Comparison of ENCODE assay signal across 27 cellular contexts in genomic region chr1:22350987-22351756, GRCh38.
DNase-seq lines count a peak whose midpoint lies in the region; TF ChIP-seq lines count a peak whose summit lies in the region.
"Had no signal": no experiment of that assay in that cellular context is flagged by ENCODE, and none has a peak within 500 bp of the region (broad histone marks: within the 10 kb centered on the region; RNA-seq: fewer than 3 reads in every experiment).

No MANE protein-coding gene starts in this region.

- no peaks in the 10 kb centered on the region for H4K20me1 ChIP-seq in H9 (ENCODE audit: control insufficient read depth, insufficient read depth, insufficient read length)
- H4K20me1 ChIP-seq in neural progenitor cell (ENCODE audit: low read depth), result no peaks in the 10 kb centered on the region

- no peak overlapping the region for H2BK120ac ChIP-seq in H9 (ENCODE audit: low read depth, low read length, poor library complexity, severe bottlenecking)

- no peak overlapping the region for H4K5ac ChIP-seq in H9 (ENCODE audit: insufficient read length, low read depth, low read length)

- H2BK5ac ChIP-seq in H9 (ENCODE audit: insufficient read length, low read length), result no peak overlapping the region

- H4K8ac ChIP-seq in H9 (replicated peaks; ENCODE audit: insufficient read length, low read depth, low read length), result no peak overlapping the region

- no peaks in the 10 kb centered on the region for H3K36me3 ChIP-seq in neural progenitor cell
- H3K36me3 ChIP-seq: heart left ventricle, left ventricle myocardium inferior, SJSA1 had no signal

- peaks cover 24% of the 10 kb centered on the region for H3F3A ChIP-seq in neural progenitor cell (ENCODE audit: low read depth)

- H3K4me1 ChIP-seq in H9 (ENCODE audit: insufficient read depth, low read length) (peaks cover 3% of the 10 kb centered on the region; the same call in 1 of the 2 replicates), neural progenitor cell (peaks cover 12% of the 10 kb centered on the region)
- H3K4me1 ChIP-seq: heart left ventricle, left ventricle myocardium inferior had no signal

- H3K4ac ChIP-seq in H9 (ENCODE audit: low read depth, low read length), result no peak overlapping the region

- no peaks in the 10 kb centered on the region for H3K9me3 ChIP-seq in H9 (ENCODE audit: control insufficient read depth, low read depth, low read length)
- H3K9me3 ChIP-seq in neural progenitor cell (ENCODE audit: low read depth), result no peaks in the 10 kb centered on the region
- H3K9me3 ChIP-seq: heart left ventricle, left ventricle myocardium inferior, mucosa of descending colon, SJSA1 had no signal

- no peak overlapping the region for H3T11ph ChIP-seq in H9 (ENCODE audit: low read length)

- DNase-seq in H9 (no peak), NCI-H82 (lab: John Stamatoyannopoulos, UW) (peak; percentile 80), glutamatergic neuron (no peak), neural progenitor cell (ENCODE audit: low spot score) (peak; percentile 28), GOT3 (lab: John Stamatoyannopoulos, UW) (no peak), inferior parietal cortex (ENCODE audit: extremely low spot score) (no peak)
- DNase-seq in stimulated activated CD4-positive, alpha-beta T cell treated with anti-CD3 and anti-CD28 coated beads, Interleukin-15, amount 100 ng/mL, for 24 hours, result no peak
- DNase-seq in activated CD4-positive, alpha-beta T cell treated with anti-CD3 and anti-CD28 coated beads, Interleukin-2, amount 50 U/mL, for 1 hour, result no peak
- DNase-seq: activated CD4-positive, alpha-beta T cell treated with anti-CD3 and anti-CD28 coated beads for 1 hour; activated CD8-positive, alpha-beta T cell treated with anti-CD3 and anti-CD28 coated beads, Interleukin-2, amount 10 ng/mL, durations not matched to agents 7 days and 5 days; activated effector memory CD4-positive, alpha-beta T cell treated with Interleukin-2 at 50 U/mL for 16 hours; activated naive CD8-positive, alpha-beta T cell treated with anti-CD3 and anti-CD28 coated beads, Interleukin-2, amount 10 ng/mL, durations not matched to agents 7 days and 5 days; activated T-cell treated with anti-CD3 and anti-CD28 coated beads for 4 hours; cerebellar nuclear complex; heart left ventricle; HFFc6; left ventricle myocardium inferior; mucosa of descending colon; NCI-H1436 treated with DMSO at 0.1 percent for 48 hours; NCI-H2107; NCI-H510A treated with DMSO at 0.1 percent for 48 hours; stimulated activated CD4-positive, alpha-beta T cell treated with anti-CD3 and anti-CD28 coated beads, Interleukin-1b, Interleukin-23, amount 100 ng/mL, for 48 hours; T-helper 1 cell had no signal

- H2BK12ac ChIP-seq in H9 (ENCODE audit: insufficient read length, low read depth, low read length), result no peak overlapping the region

- no peak overlapping the region for H3K23ac ChIP-seq in H9 (ENCODE audit: insufficient read length, low read depth, low read length)

- H3K27me3 Mint-ChIP-seq in H9 (ENCODE audit: low read depth), result peaks cover 11% of the 10 kb centered on the region
- H3K27me3 Mint-ChIP-seq in glutamatergic neuron (ENCODE audit: unreplicated experiment), result peaks cover 2% of the 10 kb centered on the region
- peaks cover 12% of the 10 kb centered on the region for H3K27me3 Mint-ChIP-seq in neural progenitor cell (ENCODE audit: insufficient read depth, low read depth)

- no peak overlapping the region for H2BK15ac ChIP-seq in H9 (ENCODE audit: low read depth, low read length)

- no peak overlapping the region for H3K14ac ChIP-seq in H9 (ENCODE audit: insufficient read depth, low read length)

- no peak for TF ChIP-seq CTCF in H9 (conservative IDR thresholded peaks at IDR 0.05)
- no peak for TF ChIP-seq CTCF in glutamatergic neuron (IDR thresholded peaks at IDR 0.05; ENCODE audit: partially characterized antibody, unreplicated experiment)
- TF ChIP-seq CTCF in neural progenitor cell (IDR thresholded peaks at IDR 0.05), result no peak

- peaks cover 3% of the 10 kb centered on the region for H3K23me2 ChIP-seq in H9 (ENCODE audit: insufficient read length, low read depth, low read length, poor library complexity, severe bottlenecking)

- H3K9me3 Mint-ChIP-seq in H9 (peaks cover 2 to 3% of the 10 kb centered on the region in 2 experiments; a peak in 2 of 5 replicates), glutamatergic neuron (ENCODE audit: unreplicated experiment) (peaks cover 2% of the 10 kb centered on the region), neural progenitor cell (no peaks in the 10 kb centered on the region)
- H3K9me3 Mint-ChIP-seq: activated naive CD8-positive, alpha-beta T cell treated with anti-CD3 and anti-CD28 coated beads, Interleukin-2, amount 10 ng/mL, durations not matched to agents 7 days and 5 days; HFFc6 had no signal

- no peaks in the 10 kb centered on the region for H3K79me2 ChIP-seq in H9 (ENCODE audit: insufficient read depth, low read length)
- H3K79me2 ChIP-seq in neural progenitor cell (ENCODE audit: low read depth), result no peaks in the 10 kb centered on the region

- peak overlapping the region in 1 of 3 experiments; percentile 74; a peak in 2 of 7 replicates for H3K27ac Mint-ChIP-seq in H9
- peak overlapping the region; percentile 68 for H3K27ac Mint-ChIP-seq in glutamatergic neuron (ENCODE audit: unreplicated experiment)
- peak overlapping the region; percentile 69 for H3K27ac Mint-ChIP-seq in neural progenitor cell
- H3K27ac Mint-ChIP-seq: activated CD8-positive, alpha-beta T cell treated with anti-CD3 and anti-CD28 coated beads, Interleukin-2, amount 10 ng/mL, durations not matched to agents 7 days and 5 days; activated naive CD8-positive, alpha-beta T cell treated with anti-CD3 and anti-CD28 coated beads, Interleukin-2, amount 10 ng/mL, durations not matched to agents 7 days and 5 days; HFFc6 had no signal

- H3K36me3 Mint-ChIP-seq in H9 (ENCODE audit: insufficient read depth in 1 of 3, low read depth in 3 of 3), result peaks cover 0 to 3% (median 0%) of the 10 kb centered on the region in 3 experiments; a peak in 2 of 7 replicates
- H3K36me3 Mint-ChIP-seq in glutamatergic neuron (ENCODE audit: unreplicated experiment), result no peaks in the 10 kb centered on the region
- no peaks in the 10 kb centered on the region for H3K36me3 Mint-ChIP-seq in neural progenitor cell
- H3K36me3 Mint-ChIP-seq: activated naive CD8-positive, alpha-beta T cell treated with anti-CD3 and anti-CD28 coated beads, Interleukin-2, amount 10 ng/mL, durations not matched to agents 7 days and 5 days had no signal

- no peak overlapping the region for H3K27ac ChIP-seq in H9 (ENCODE audit: insufficient read length, low read depth, low read length)
- H3K27ac ChIP-seq in neural progenitor cell, result no peak overlapping the region
- H3K27ac ChIP-seq: heart left ventricle, KMS-11, left ventricle myocardium inferior, SJSA1, skin epidermis had no signal

- H3K79me1 ChIP-seq in H9 (ENCODE audit: insufficient read depth, low read depth, low read length, poor library complexity, severe bottlenecking), result no peaks in the 10 kb centered on the region

- no peak overlapping the region for H3K4me3 ChIP-seq in neural progenitor cell
- H3K4me3 ChIP-seq: GM12878, heart left ventricle, left ventricle myocardium inferior, mucosa of descending colon, SJSA1, skin epidermis had no signal

- no peak overlapping the region for H2AK5ac ChIP-seq in H9 (ENCODE audit: insufficient read length, low read length)

- H2AFZ ChIP-seq in H9 (ENCODE audit: low read length) (no peak overlapping the region), neural progenitor cell (replicated peaks) (no peak overlapping the region)

- H3K4me1 Mint-ChIP-seq in H9, result peaks cover 21 to 31% of the 10 kb centered on the region in 2 experiments
- H3K4me1 Mint-ChIP-seq in glutamatergic neuron (ENCODE audit: low read depth, unreplicated experiment), result peaks cover 19% of the 10 kb centered on the region
- peaks cover 42% of the 10 kb centered on the region for H3K4me1 Mint-ChIP-seq in neural progenitor cell

- peak overlapping the region in 1 of 2 experiments; percentile 48; a peak in 2 of 5 replicates for H3K4me3 Mint-ChIP-seq in H9
- H3K4me3 Mint-ChIP-seq in glutamatergic neuron (ENCODE audit: unreplicated experiment), result peak overlapping the region; percentile 58
- H3K4me3 Mint-ChIP-seq in neural progenitor cell, result peak overlapping the region; percentile 42
- H3K4me3 Mint-ChIP-seq: activated CD8-positive, alpha-beta T cell treated with anti-CD3 and anti-CD28 coated beads, Interleukin-2, amount 10 ng/mL, durations not matched to agents 7 days and 5 days; activated naive CD8-positive, alpha-beta T cell treated with anti-CD3 and anti-CD28 coated beads, Interleukin-2, amount 10 ng/mL, durations not matched to agents 7 days and 5 days; HFFc6 had no signal

- WGBS in H9 (ENCODE audit: extremely low coverage, insufficient read length, low lambda C conversion rate), result no CpG with 5 or more reads among the region's 25 CpGs

- H3K9ac ChIP-seq in H9 (ENCODE audit: extremely low read depth, insufficient read length, low read length), result no peak overlapping the region
- no peak overlapping the region for H3K9ac ChIP-seq in neural progenitor cell
- H3K9ac ChIP-seq: KMS-11 had no signal

- H3K4me2 ChIP-seq in H9 (ENCODE audit: insufficient read depth, insufficient read length, low read length) (peak overlapping the region; percentile 30), neural progenitor cell (peak overlapping the region; percentile 58)
- H3K4me2 ChIP-seq: KMS-11 had no signal

- no peak overlapping the region for H4K91ac ChIP-seq in H9 (ENCODE audit: insufficient read length, low read depth, low read length)

- no peak overlapping the region for H2BK20ac ChIP-seq in H9 (ENCODE audit: low read depth, low read length, poor library complexity, severe bottlenecking)

- H3K56ac ChIP-seq in H9 (ENCODE audit: insufficient read length, low read depth, low read length), result no peak overlapping the region

- H3K18ac ChIP-seq in H9 (ENCODE audit: insufficient read length, low read depth, low read length), result no peak overlapping the region

- no peaks in the 10 kb centered on the region for H3K27me3 ChIP-seq in H9 (ENCODE audit: insufficient read depth, low read length)
- H3K27me3 ChIP-seq in neural progenitor cell, result peaks cover 28% of the 10 kb centered on the region

Comparison
In these comparisons a context has a peak if more than half of its experiments do, and no peak if none do; other contexts are left out.
1. DNase-seq: peak in NCI-H82 (single experiment) and neural progenitor cell (single experiment); none in H9 (single experiment), glutamatergic neuron (single experiment), stimulated activated CD4-positive, alpha-beta T cell treated with anti-CD3 and anti-CD28 coated beads, Interleukin-15, amount 100 ng/mL, for 24 hours (single experiment), GOT3 (single experiment), activated CD4-positive, alpha-beta T cell treated with anti-CD3 and anti-CD28 coated beads, Interleukin-2, amount 50 U/mL, for 1 hour (single experiment) and inferior parietal cortex (single experiment).